5 cellular contexts compared by ENCODE assay signal in genomic region chr19:3172680-3173015, GRCh38. TPM values are rescaled to one million over a fixed set of nuclear protein-coding genes. Genes with fewer than 3 reads are reported as not detected.
"Had no signal": no experiment of that assay in that cellular context is flagged by ENCODE, and none has a peak within 500 bp of the region (broad histone marks: within the 10 kb centered on the region; RNA-seq: fewer than 3 reads in every experiment).

No MANE protein-coding gene starts in this region.

RNA-seq across cellular contexts. Expression of gene S1PR4, which starts 5.9 kb away (rescaled TPM):
- total RNA-seq: SJCRH30 had no signal
- polyA plus RNA-seq: K562, SK-N-SH had no signal

RNA-seq across cellular contexts. Expression of gene CELF5, which starts 51.8 kb away (rescaled TPM):
- total RNA-seq: aorta, Right ventricle myocardium superior, SJCRH30 had no signal
